15 cellular contexts compared by ENCODE assay signal in the genomic region with DNA sequence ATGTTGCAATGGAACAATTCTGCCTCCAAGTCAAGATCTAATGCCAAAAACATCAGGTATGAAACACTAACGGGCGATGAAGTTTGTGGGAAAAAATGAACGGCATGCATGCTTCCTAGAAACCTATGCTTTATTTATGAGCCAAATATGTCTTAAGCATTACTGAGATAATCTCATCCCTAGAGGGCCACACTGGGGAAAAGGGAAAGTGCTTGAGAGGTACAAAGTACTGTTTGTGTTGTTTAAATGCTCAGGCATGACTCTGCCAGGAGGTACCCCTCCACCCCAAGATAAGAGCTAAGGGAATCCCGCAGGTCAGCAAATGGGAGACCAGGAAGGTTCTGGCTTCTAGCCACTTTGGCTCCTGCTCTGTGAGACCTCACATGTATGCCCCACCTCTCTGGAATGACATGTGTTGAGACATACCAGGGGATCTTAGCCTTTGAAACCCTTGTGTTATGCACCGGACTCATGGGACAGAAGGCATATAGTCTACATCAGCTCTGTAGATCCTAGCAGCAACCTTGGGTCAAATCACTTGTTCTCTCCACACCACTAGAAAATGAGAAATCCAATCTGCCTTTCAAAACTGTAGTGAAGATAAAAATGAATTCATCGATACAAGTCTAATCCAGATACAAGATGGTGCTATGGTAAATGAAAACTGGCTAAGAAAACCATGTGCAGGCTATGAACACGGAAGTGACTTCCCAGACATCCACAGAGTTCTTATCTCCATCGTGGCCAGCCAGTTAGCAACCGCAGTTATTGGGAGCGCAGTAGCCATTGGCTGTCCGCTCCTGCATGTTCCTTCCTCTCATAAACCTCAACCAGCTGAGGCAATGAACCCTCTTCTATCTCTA.
A peak's percentile ranks its signal among the peaks of the same experiment; 100 is the strongest.
DNase-seq lines count a peak whose midpoint lies in the region; ATAC-seq and TF ChIP-seq lines count a peak whose summit lies in the region.
"Had no signal": no experiment of that assay in that cellular context is flagged by ENCODE, and none has a peak within 500 bp of the region (broad histone marks: within the 10 kb centered on the region; RNA-seq: fewer than 3 reads in every experiment).

No MANE protein-coding gene starts in this region.

- H3K27ac Mint-ChIP-seq in neural crest cell (ENCODE audit: unreplicated experiment): peak overlapping the region; percentile 37

- TF ChIP-seq EP300 in gastroesophageal sphincter (IDR thresholded peaks at IDR 0.05): no peak

- H3K4me1 ChIP-seq in ACC112 (ENCODE audit: control insufficient read depth, insufficient read depth, low read length, unreplicated experiment) (peaks cover 54% of the 10 kb centered on the region), gastroesophageal sphincter (peaks cover 32 to 78% (median 39%) of the 10 kb centered on the region in 3 donors)

- no peak overlapping the region; the same call in 1 of the 2 replicates for H3K4me3 ChIP-seq in ACC112 (ENCODE audit: low read depth, low read length)
- H3K4me3 ChIP-seq in gastroesophageal sphincter: no peak overlapping the region
- H3K4me3 ChIP-seq: GM23338, spleen, upper lobe of left lung had no signal

- H3K27ac ChIP-seq in ACC112 (ENCODE audit: low read depth, low read length) (peak overlapping the region; percentile 74), gastroesophageal sphincter (peak overlapping the region in 3 of 4 donors; percentile 38 to 77 (median 73))
- H3K27ac ChIP-seq: spleen, upper lobe of left lung had no signal

- H3K9me3 Mint-ChIP-seq in neural crest cell: no peaks in the 10 kb centered on the region
- H3K9me3 Mint-ChIP-seq: GM23338, naive B cell had no signal

- peaks cover 4% of the 10 kb centered on the region for H3K36me3 Mint-ChIP-seq in neural crest cell (ENCODE audit: low read depth)

- H3K27me3 ChIP-seq in ACC112 (ENCODE audit: insufficient read depth, low read length) (no peaks in the 10 kb centered on the region), gastroesophageal sphincter (no peaks in the 10 kb centered on the region)
- H3K27me3 ChIP-seq: spleen, upper lobe of left lung had no signal

- no peak for TF ChIP-seq POLR2A in gastroesophageal sphincter (IDR thresholded peaks at IDR 0.05)

- no peaks in the 10 kb centered on the region for H3K9me3 ChIP-seq in gastroesophageal sphincter
- H3K9me3 ChIP-seq: spleen, upper lobe of left lung had no signal

- TF ChIP-seq CTCF in gastroesophageal sphincter (IDR thresholded peaks at IDR 0.05): no peak
- TF ChIP-seq CTCF in neural crest cell (conservative IDR thresholded peaks at IDR 0.05): no peak

- WGBS in gastroesophageal sphincter (ENCODE audit: low coverage in 1 of 2), 2 donors: 63 to 73% methylated on average over 9 to 11 of the region's 11 CpGs

- H3K36me3 ChIP-seq in ACC112 (ENCODE audit: insufficient read depth, low read length): peaks cover 15% of the 10 kb centered on the region; the same call in 1 of the 2 replicates
- no peaks in the 10 kb centered on the region for H3K36me3 ChIP-seq in gastroesophageal sphincter
- H3K36me3 ChIP-seq: spleen, upper lobe of left lung had no signal

- DNase-seq in amniotic epithelial cell (ENCODE audit: low read depth): peak; percentile 97
- DNase-seq in neural crest cell (ENCODE audit: low read depth, low spot score): no peak
- DNase-seq in activated T-cell treated with anti-CD3 and anti-CD28 coated beads, Interleukin-2, amount 50 U/mL, for 1 hour: no peak
- DNase-seq: activated CD4-positive, alpha-beta T cell treated with anti-CD3 and anti-CD28 coated beads for 36 hours; caudate nucleus; naive B cell; NCI-H2171 treated with DMSO at 0.1 percent for 48 hours; spleen; upper lobe of left lung had no signal

- H2AFZ ChIP-seq in ACC112 (ENCODE audit: low read length, unreplicated experiment): no peak overlapping the region
- H2AFZ ChIP-seq: GM23338 had no signal

- peaks cover 46% of the 10 kb centered on the region for H3K4me1 Mint-ChIP-seq in neural crest cell

- H3K4me3 Mint-ChIP-seq in neural crest cell: no peak overlapping the region
- H3K4me3 Mint-ChIP-seq: activated CD4-positive, alpha-beta T cell treated with anti-CD3 and anti-CD28 coated beads for 36 hours; GM23338 had no signal

- peak; percentile 11 for ATAC-seq in gastroesophageal sphincter
- ATAC-seq in GM19455 (IDR thresholded peaks at IDR 0.05; ENCODE audit: unreplicated experiment): no peak
- no peak for ATAC-seq in HG02588 (IDR thresholded peaks at IDR 0.05; ENCODE audit: unreplicated experiment)
- no peak for ATAC-seq in GM19395 (IDR thresholded peaks at IDR 0.05; ENCODE audit: unreplicated experiment)
- ATAC-seq: activated CD4-positive, alpha-beta T cell treated with anti-CD3 and anti-CD28 coated beads for 36 hours; GM23338 had no signal

- H3K79me2 ChIP-seq in ACC112 (ENCODE audit: control insufficient read depth, insufficient read depth, low read length, unreplicated experiment): peaks cover 87% of the 10 kb centered on the region

- no peaks in the 10 kb centered on the region for H3K27me3 Mint-ChIP-seq in neural crest cell (ENCODE audit: low read depth)
- H3K27me3 Mint-ChIP-seq: activated CD4-positive, alpha-beta T cell treated with anti-CD3 and anti-CD28 coated beads for 36 hours; naive B cell had no signal
